ENCODE assay signal across 8 cellular contexts in genomic region chr16:8660841-8661301, GRCh38. TPM values are rescaled to one million over a fixed set of nuclear protein-coding genes. Genes with fewer than 3 reads are reported as not detected.
DNase-seq lines count a peak whose midpoint lies in the region; ATAC-seq and TF ChIP-seq lines count a peak whose summit lies in the region.

No MANE protein-coding gene starts in this region.

- H3K4me3 ChIP-seq in adrenal gland (no peak overlapping the region), prostate gland (no peak overlapping the region)

- no peak overlapping the region for H3K27ac ChIP-seq in adrenal gland
- no peak overlapping the region for H3K27ac ChIP-seq in prostate gland

- H3K9me3 ChIP-seq in adrenal gland (replicated peaks in 1 of 3) (no peaks in the 10 kb centered on the region), prostate gland (no peaks in the 10 kb centered on the region)

- intact Hi-C loops in adrenal gland (cut with DNase I) (loop anchor here (5.0 kb wide), 2 partner anchors 131 to 221 kb away; partner anchors contain the start of gene LITAFD (in 1 of the 2)), left cardiac atrium (cut with DNase I) (loop anchor here (2.0 to 5.0 kb wide), 3 partner anchors 131 to 221 kb away; partner anchors contain the start of gene LITAFD (in 2 of the 2)), prostate gland (cut with DNase I) (loop anchor here (2.0 to 5.0 kb wide), 2 partner anchors 131 to 220 kb away; no protein-coding TSS in a partner anchor)

- H3K4me1 ChIP-seq in adrenal gland (replicated peaks in 1 of 2) (no peaks in the 10 kb centered on the region), prostate gland (replicated peaks) (no peaks in the 10 kb centered on the region)

- ATAC-seq in left cardiac atrium (peak; percentile 82 to 87), GM18868 (IDR thresholded peaks at IDR 0.05; ENCODE audit: unreplicated experiment) (no peak)

- no peaks in the 10 kb centered on the region for H3K27me3 ChIP-seq in adrenal gland
- H3K27me3 ChIP-seq in prostate gland (replicated peaks; ENCODE audit: insufficient read depth) = no peaks in the 10 kb centered on the region

- TF ChIP-seq CTCF in LNCAP (IDR thresholded peaks at IDR 0.05) (peak; percentile 86), adrenal gland (IDR thresholded peaks at IDR 0.05) (peak; percentile 30 to 89 (median 80)), prostate gland (IDR thresholded peaks at IDR 0.05) (peak; percentile 43 to 85 (median 73))

- TF ChIP-seq POLR2A in adrenal gland (IDR thresholded peaks at IDR 0.05) (no peak), prostate gland (IDR thresholded peaks at IDR 0.05) (no peak)

- peaks cover 0 to 5% of the 10 kb centered on the region in 2 donors for H3K36me3 ChIP-seq in adrenal gland (replicated peaks in 1 of 2)
- H3K36me3 ChIP-seq in prostate gland = no peaks in the 10 kb centered on the region

- WGBS in adrenal gland, 4 donors = 14 to 24% (median 19%) methylated on average over 8 to 13 of the region's 13 CpGs
- 8% methylated on average over 13 of the region's 13 CpGs for WGBS in prostate gland

- DNase-seq in NCI-H1436 (lab: John Stamatoyannopoulos, UW) = peak; percentile 86
- no peak for DNase-seq in NCI-H1436 treated with DMSO at 0.1 percent for 48 hours (lab: John Stamatoyannopoulos, UW)
- peak; percentile 26 for DNase-seq in SHP77 treated with DMSO at 0.1 percent for 48 hours (lab: John Stamatoyannopoulos, UW)
- DNase-seq in adrenal gland = peak; percentile 61 to 88 (median 76)
- DNase-seq in left cardiac atrium = peak; percentile 66
- DNase-seq in prostate gland (ENCODE audit: low spot score) = peak; percentile 61

RNA-seq across cellular contexts. Expression of gene ABAT, which starts 13.5 kb away (rescaled TPM):
- total RNA-seq in adrenal gland (10 to 100 TPM; 22.5 to 55.0 (median 28.5) TPM), left cardiac atrium (1 to 10 TPM; 4.2 to 5.0 TPM), prostate gland (10 to 100 TPM; 67.4 to 74.7 TPM)
- 10 to 100 TPM; 12.1 to 37.4 (median 26.1) TPM for polyA plus RNA-seq in adrenal gland

RNA-seq across cellular contexts. Expression of gene METTL22, which starts 39.4 kb away (rescaled TPM):
- total RNA-seq in adrenal gland = 10 to 100 TPM in 7 of 8 donors, 1 to 10 TPM in 1; 8.4 to 38.9 (median 22.3) TPM
- 10 to 100 TPM; 19.7 to 67.1 (median 41.6) TPM for polyA plus RNA-seq in adrenal gland
- 10 to 100 TPM; 24.7 to 31.0 TPM for total RNA-seq in left cardiac atrium
- total RNA-seq in prostate gland = 10 to 100 TPM; 16.3 to 56.6 TPM
